Comparison of ENCODE assay signal across 8 cellular contexts in the genomic region with DNA sequence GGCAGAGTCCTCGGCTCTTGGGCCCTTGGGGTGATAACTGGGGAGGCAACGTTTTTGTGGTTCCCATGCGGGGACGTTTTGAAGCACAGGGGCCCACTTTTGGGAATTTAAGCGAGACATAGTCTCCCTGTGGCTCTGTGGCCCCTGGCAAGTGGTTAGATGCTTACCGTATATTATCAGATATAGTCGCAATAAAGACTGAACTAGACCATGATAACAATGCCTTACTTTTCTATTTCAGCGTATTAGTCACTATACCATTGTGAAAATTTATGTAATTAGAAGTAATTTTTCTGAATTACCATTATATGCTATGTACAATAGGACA. TPM values are rescaled to one million over a fixed set of nuclear protein-coding genes. Genes with fewer than 3 reads are reported as not detected.
DNase-seq lines count a peak whose midpoint lies in the region; ATAC-seq and TF ChIP-seq lines count a peak whose summit lies in the region.

No MANE protein-coding gene starts in this region.

- H3K36me3 ChIP-seq in NT2/D1 (ENCODE audit: insufficient read depth, insufficient read length, low read length) (no peaks in the 10 kb centered on the region), sigmoid colon (no peaks in the 10 kb centered on the region)

- H3K4me3 ChIP-seq in NT2/D1 (ENCODE audit: insufficient read length, low read depth) = peak overlapping the region; percentile 22
- peak overlapping the region; percentile 50 to 89 (median 74) for H3K4me3 ChIP-seq in sigmoid colon

- WGBS in sigmoid colon, 2 donors = 1 to 5% methylated on average over 8 of the region's 8 CpGs

- H3K27ac ChIP-seq in sigmoid colon = peak overlapping the region; percentile 89 to 93 (median 90)

- no peaks in the 10 kb centered on the region for H3K4me1 ChIP-seq in NT2/D1 (ENCODE audit: insufficient read depth, insufficient read length)
- H3K4me1 ChIP-seq in sigmoid colon = peaks cover 0 to 22% (median 14%) of the 10 kb centered on the region in 4 donors

- H3K9me3 ChIP-seq in NT2/D1 (ENCODE audit: insufficient read depth, low read length) (no peaks in the 10 kb centered on the region), sigmoid colon (no peaks in the 10 kb centered on the region)

- intact Hi-C loops in sigmoid colon (cut with DNase I) (loop anchor here (2.0 kb wide), 1 partner anchor 89 kb away; no protein-coding TSS in a partner anchor), posterior vena cava (cut with DNase I) (no loop called here)

- peak overlapping the region; percentile 37 for H3K9ac ChIP-seq in NT2/D1 (ENCODE audit: insufficient read length, low read depth)

- H3K27me3 ChIP-seq in NT2/D1 (ENCODE audit: insufficient read depth, insufficient read length) = peaks cover 39% of the 10 kb centered on the region
- no peaks in the 10 kb centered on the region for H3K27me3 ChIP-seq in sigmoid colon

- TF ChIP-seq POLR2A in erythroblast (IDR thresholded peaks at IDR 0.05; ENCODE audit: low read length) (peak; percentile 18), sigmoid colon (IDR thresholded peaks at IDR 0.05) (no peak)

- DNase-seq in NT2/D1 (ENCODE audit: low read depth, low spot score) (no peak), erythroblast (lab: John Stamatoyannopoulos, UW) (no peak), sigmoid colon (no peak), hypothalamus (lab: John Stamatoyannopoulos, UW) (no peak), posterior vena cava (ENCODE audit: low spot score) (no peak), UCSD-AML1 (lab: John Stamatoyannopoulos, UW; ENCODE audit: unreplicated experiment) (no peak)

- ATAC-seq in GM19035 (IDR thresholded peaks at IDR 0.05; ENCODE audit: unreplicated experiment) = peak; percentile 6
- ATAC-seq in HG03571 (IDR thresholded peaks at IDR 0.05; ENCODE audit: unreplicated experiment) = no peak

- TF ChIP-seq EP300 in sigmoid colon (IDR thresholded peaks at IDR 0.05) = no peak

- no peak for TF ChIP-seq CTCF in sigmoid colon (IDR thresholded peaks at IDR 0.05)

RNA-seq across cellular contexts. Expression of gene RCAN1, which starts 0.5 kb away (rescaled TPM):
- total RNA-seq in sigmoid colon (10 to 100 TPM; 21.4 to 79.6 (median 28.2) TPM), posterior vena cava (100 to 1,000 TPM in 1 of 2 donors, 10 to 100 TPM in 1; 59.6 to 180 TPM)
- 100 to 1,000 TPM in 1 of 3 donors, 10 to 100 TPM in 2; 38.3 to 148 (median 65.5) TPM for polyA plus RNA-seq in sigmoid colon

RNA-seq across cellular contexts. Expression of gene CLIC6, which starts 53.3 kb away (rescaled TPM):
- total RNA-seq in sigmoid colon = 1 to 10 TPM in 1 of 4 donors, under 1 TPM in 2, not detected in 1; 0.71 to 1.8 (median 0.95) TPM
- polyA plus RNA-seq in sigmoid colon = 1 to 10 TPM; 1.4 to 6.9 (median 5.4) TPM
- total RNA-seq in posterior vena cava = 1 to 10 TPM; 3.0 to 5.0 TPM
